In genomic region chr3:158644345-158644908, GRCh38 we compare ENCODE assay signal across 8 cellular contexts. TPM values are rescaled to one million over a fixed set of nuclear protein-coding genes. Genes with fewer than 3 reads are reported as not detected.
DNase-seq lines count a peak whose midpoint lies in the region; ATAC-seq, FAIRE-seq and TF ChIP-seq lines count a peak whose summit lies in the region.

GFM1 (plus strand) TSS chr3:158644527; CDS start chr3:158644635, 108 bp downstream.

- peak within 1 kb of the TSS; percentile 90 to 93 (median 93) for H3K4me3 ChIP-seq in HepG2 (replicated peaks in 1 of 3; ENCODE audit: insufficient read depth in 1 of 3, low read depth in 2 of 3, low read length in 3 of 3)

- H3K36me3 ChIP-seq in HepG2 (replicated peaks in 1 of 2; ENCODE audit: control insufficient read depth in 1 of 2, insufficient read depth in 2 of 2, low read length in 2 of 2), result peaks cover 2 to 8% of the 10 kb centered on the region in 2 experiments; a peak in 2 of 5 replicates

- BruUV-seq in HepG2 (replicated peaks; lab: Mats Ljungman, UMichigan), result no TSS peak

- H2AFZ ChIP-seq in HepG2 (ENCODE audit: low read length), result peak within 1 kb of the TSS; percentile 96

- peak; percentile 99 for TF ChIP-seq CTCF in C4-2B (conservative IDR thresholded peaks at IDR 0.05)
- peak; percentile 98 for TF ChIP-seq CTCF in HepG2 (CRISPR knock-in tag; IDR thresholded peaks at IDR 0.05)

- no peaks in the 10 kb centered on the region; a peak in 1 of 5 replicates for H3K27me3 ChIP-seq in HepG2 (ENCODE audit: control insufficient read depth in 1 of 2, insufficient read depth in 2 of 2, low read length in 2 of 2)

- no peaks in the 10 kb centered on the region for H3K9me3 ChIP-seq in HepG2 (ENCODE audit: low read length)

- CTCF ChIA-PET in HepG2 (lab: Yijun Ruan, JAX; ENCODE audit: low intra/inter-chr PET ratio, low total read pairs), result interaction anchor here (1.3 to 1.4 kb wide), 2 partner anchors 105 to 147 kb away, joined by 3 to 5 read pairs; no protein-coding TSS in a partner anchor

- in situ Hi-C loops in HepG2 (cut with HindIII; ENCODE audit: extremely low pct_ligation_motif_present, low pct_unique_long_range_greater_than_20kb), result loop anchor here (5.0 kb wide), 1 partner anchor 107 kb away; no protein-coding TSS in a partner anchor

- ATAC-seq in GM19328 (IDR thresholded peaks at IDR 0.05; ENCODE audit: unreplicated experiment), result peak; percentile 98
- peak; percentile 98 for ATAC-seq in HG03521 (IDR thresholded peaks at IDR 0.05; ENCODE audit: unreplicated experiment)
- ATAC-seq in HepG2, result peak; percentile 94

- DNase-seq in NCI-H748 (lab: John Stamatoyannopoulos, UW; ENCODE audit: unreplicated experiment) (peak; percentile 94), dermis blood vessel endothelial cell (peak; percentile 97), HepG2 (ENCODE audit: low spot score) (peak; percentile 96)
- peak; percentile 76 to 86 for DNase-seq in activated CD4-positive, alpha-beta T cell treated with anti-CD3 and anti-CD28 coated beads, Interleukin-2, amount 50 U/mL, for 24 hours (ENCODE audit: low read depth in 1 of 2, low spot score in 1 of 2)
- DNase-seq in stimulated activated CD4-positive, alpha-beta T cell treated with anti-CD3 and anti-CD28 coated beads, Interleukin-4, amount 100 ng/mL, for 24 hours, result peak; percentile 93

- intact Hi-C loops in HepG2 (cut with micrococcal nuclease; ENCODE audit: unreplicated experiment), result loop anchor here (5.0 to 10.0 kb wide), 4 partner anchors 92 to 1030 kb away; partner anchors contain the start of gene MFSD1

- peak; percentile 69; the same call in 1 of the 2 replicates for TF ChIP-seq RAD21 in HepG2 (CRISPR knock-in tag; IDR thresholded peaks at IDR 0.05)

- H4K20me1 ChIP-seq in HepG2 (ENCODE audit: insufficient read depth, low read length), result no peaks in the 10 kb centered on the region; the same call in 1 of the 2 replicates

- peak; percentile 89 for FAIRE-seq in HepG2 (lab: Jason Lieb, UNC)

- peak within 1 kb of the TSS; percentile 86 for H3K9ac ChIP-seq in HepG2 (ENCODE audit: insufficient read depth, low read depth, low read length)

- peaks cover 26% of the 10 kb centered on the region for H3K4me1 ChIP-seq in HepG2 (ENCODE audit: insufficient read depth, low read length)

- WGBS in HepG2 (ENCODE audit: low lambda C conversion rate), result 1% methylated on average over 23 of the region's 42 CpGs

- peak within 1 kb of the TSS; percentile 74 for H3K4me2 ChIP-seq in HepG2 (ENCODE audit: low read depth, low read length)

- H3K27ac ChIP-seq in C4-2B (peak within 1 kb of the TSS; percentile 85), HepG2 (ENCODE audit: extremely low read length, insufficient read depth, low read length) (peak within 1 kb of the TSS; percentile 85)

- TF ChIP-seq EP300 in HepG2 (IDR thresholded peaks at IDR 0.05; ENCODE audit: low read depth in 2 of 2, low read length in 2 of 2) (peak in 1 of 2 experiments; percentile 58; a peak in 2 of 4 replicates), HepG2 (CRISPR knock-in tag; IDR thresholded peaks at IDR 0.05; ENCODE audit: borderline replicate concordance) (peak; percentile 47; the same call in 1 of the 2 replicates)

- peak; percentile 75 to 81 for TF ChIP-seq POLR2A in HepG2 (IDR thresholded peaks at IDR 0.05; ENCODE audit: insufficient read depth in 1 of 2, low read depth in 2 of 2, low read length in 2 of 2)

- POLR2A ChIA-PET in HepG2 (lab: Yijun Ruan, JAX), result interaction anchor here (0.7 to 1.7 kb wide), 4 partner anchors 13 to 1484 kb away, joined by 3 to 8 read pairs (median 4); partner anchors contain the start of gene CCNL1

- H3K79me2 ChIP-seq in HepG2 (ENCODE audit: insufficient read depth, low read length), result peaks cover 23% of the 10 kb centered on the region

TF ChIP-seq in HepG2, 621 proteins besides CTCF, POLR2A, EP300 and RAD21 (continues in another document):
- TF ChIP-seq FOXK1 (CRISPR knock-in tag; IDR thresholded peaks at IDR 0.05; ENCODE audit: borderline replicate concordance, low read depth), result peak; percentile 95
- TF ChIP-seq ATAD3A (CRISPR knock-in tag; IDR thresholded peaks at IDR 0.05), result 0 out of 2 replicates have a peak, but pooled peaks have one; percentile 82
- TF ChIP-seq, protein P1, sequence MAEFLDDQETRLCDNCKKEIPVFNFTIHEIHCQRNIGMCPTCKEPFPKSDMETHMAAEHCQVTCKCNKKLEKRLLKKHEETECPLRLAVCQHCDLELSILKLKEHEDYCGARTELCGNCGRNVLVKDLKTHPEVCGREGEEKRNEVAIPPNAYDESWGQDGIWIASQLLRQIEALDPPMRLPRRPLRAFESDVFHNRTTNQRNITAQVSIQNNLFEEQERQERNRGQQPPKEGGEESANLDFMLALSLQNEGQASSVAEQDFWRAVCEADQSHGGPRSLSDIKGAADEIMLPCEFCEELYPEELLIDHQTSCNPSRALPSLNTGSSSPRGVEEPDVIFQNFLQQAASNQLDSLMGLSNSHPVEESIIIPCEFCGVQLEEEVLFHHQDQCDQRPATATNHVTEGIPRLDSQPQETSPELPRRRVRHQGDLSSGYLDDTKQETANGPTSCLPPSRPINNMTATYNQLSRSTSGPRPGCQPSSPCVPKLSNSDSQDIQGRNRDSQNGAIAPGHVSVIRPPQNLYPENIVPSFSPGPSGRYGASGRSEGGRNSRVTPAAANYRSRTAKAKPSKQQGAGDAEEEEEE (CRISPR knock-in tag; IDR thresholded peaks at IDR 0.05; ENCODE audit: borderline replicate concordance), result no peak; the same call in 1 of the 2 replicates
- no peak for TF ChIP-seq MBNL3 (CRISPR knock-in tag; conservative IDR thresholded peaks at IDR 0.05)
- peak; percentile 65 for TF ChIP-seq GATAD2A (CRISPR knock-in tag; IDR thresholded peaks at IDR 0.05)
- TF ChIP-seq, protein P2, sequence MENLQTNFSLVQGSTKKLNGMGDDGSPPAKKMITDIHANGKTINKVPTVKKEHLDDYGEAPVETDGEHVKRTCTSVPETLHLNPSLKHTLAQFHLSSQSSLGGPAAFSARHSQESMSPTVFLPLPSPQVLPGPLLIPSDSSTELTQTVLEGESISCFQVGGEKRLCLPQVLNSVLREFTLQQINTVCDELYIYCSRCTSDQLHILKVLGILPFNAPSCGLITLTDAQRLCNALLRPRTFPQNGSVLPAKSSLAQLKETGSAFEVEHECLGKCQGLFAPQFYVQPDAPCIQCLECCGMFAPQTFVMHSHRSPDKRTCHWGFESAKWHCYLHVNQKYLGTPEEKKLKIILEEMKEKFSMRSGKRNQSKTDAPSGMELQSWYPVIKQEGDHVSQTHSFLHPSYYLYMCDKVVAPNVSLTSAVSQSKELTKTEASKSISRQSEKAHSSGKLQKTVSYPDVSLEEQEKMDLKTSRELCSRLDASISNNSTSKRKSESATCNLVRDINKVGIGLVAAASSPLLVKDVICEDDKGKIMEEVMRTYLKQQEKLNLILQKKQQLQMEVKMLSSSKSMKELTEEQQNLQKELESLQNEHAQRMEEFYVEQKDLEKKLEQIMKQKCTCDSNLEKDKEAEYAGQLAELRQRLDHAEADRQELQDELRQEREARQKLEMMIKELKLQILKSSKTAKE (CRISPR knock-in tag; IDR thresholded peaks at IDR 0.05; ENCODE audit: borderline replicate concordance), result no peak
- TF ChIP-seq ZBTB42 (CRISPR knock-in tag; IDR thresholded peaks at IDR 0.05), result no peak

RNA-seq across cellular contexts. Expression of gene GFM1, which starts in this region (rescaled TPM):
- 117 and 143 TPM in 2 replicates for total RNA-seq in dermis blood vessel endothelial cell
- total RNA-seq in HepG2 (2016; rRNA removed; fragmentation: Illumina TruSeq; extraction: Trizol), result 37.8 and 59.0 TPM in 2 replicates
- total RNA-seq in HepG2 (2016; cell fraction: cytosol; rRNA removed; fragmentation: Illumina TruSeq; extraction: Trizol; ENCODE audit: low read depth), result 10.0 and 10.7 TPM in 2 replicates
- 38.7 and 54.4 TPM in 2 replicates for total RNA-seq in HepG2 (2016; cell fraction: insoluble cytoplasmic fraction; rRNA removed; fragmentation: Illumina TruSeq; extraction: Trizol)
- 10.6 and 14.2 TPM in 2 replicates for total RNA-seq in HepG2 (2016; cell fraction: membrane; rRNA removed; fragmentation: Illumina TruSeq; extraction: Trizol)
- total RNA-seq in HepG2 (2016; cell fraction: nucleus; rRNA removed; fragmentation: Illumina TruSeq; extraction: Trizol), result 60.2 and 65.6 TPM in 2 replicates
- 9.6 and 10.5 TPM in 2 replicates for polyA plus RNA-seq in HepG2 (2011; rRNA removed)
- 4.9 and 7.3 TPM in 2 replicates for polyA plus RNA-seq in HepG2 (2011; cell fraction: cytosol; rRNA removed)
- 7.1 and 7.4 TPM in 2 replicates for polyA plus RNA-seq in HepG2 (2011; cell fraction: nucleus; rRNA removed)
- 12.7 and 15.4 TPM in 2 replicates for polyA plus RNA-seq in HepG2 (2012)
- 1.5 and 1.7 TPM in 2 replicates for polyA plus RNA-seq in HepG2 (2016; cell fraction: cytosol; fragmentation: Illumina TruSeq; extraction: Trizol; ENCODE audit: low read depth)
- 23.9 and 32.4 TPM in 2 replicates for polyA plus RNA-seq in HepG2 (2016; cell fraction: insoluble cytoplasmic fraction; fragmentation: Illumina TruSeq; extraction: Trizol; ENCODE audit: low read depth)
- 2.9 and 3.0 TPM in 2 replicates for polyA plus RNA-seq in HepG2 (2016; cell fraction: membrane; fragmentation: Illumina TruSeq; extraction: Trizol; ENCODE audit: low read depth)
- polyA plus RNA-seq in HepG2 (2016; cell fraction: nucleus; fragmentation: Illumina TruSeq; extraction: Trizol; ENCODE audit: insufficient read depth, low read depth), result 36.9 and 42.6 TPM in 2 replicates
- polyA minus RNA-seq in HepG2 (2011; rRNA and poly(A)+ RNA removed; ENCODE audit: low replicate concordance), result 15.5 and 48.8 TPM in 2 replicates
- polyA minus RNA-seq in HepG2 (2011; cell fraction: cytosol; rRNA and poly(A)+ RNA removed), result 17.5 and 18.8 TPM in 2 replicates
- polyA minus RNA-seq in HepG2 (2011; cell fraction: nucleus; rRNA and poly(A)+ RNA removed), result 74.7 and 81.6 TPM in 2 replicates

Comparison
In these comparisons a context has a peak if more than half of its experiments do, and no peak if none do; other contexts are left out.
1. Peak in every context shown above with its lines: DNase-seq, ATAC-seq, H3K4me3 ChIP-seq and H3K27ac ChIP-seq.